Comparison of ENCODE assay signal across 10 cellular contexts in the genomic region with DNA sequence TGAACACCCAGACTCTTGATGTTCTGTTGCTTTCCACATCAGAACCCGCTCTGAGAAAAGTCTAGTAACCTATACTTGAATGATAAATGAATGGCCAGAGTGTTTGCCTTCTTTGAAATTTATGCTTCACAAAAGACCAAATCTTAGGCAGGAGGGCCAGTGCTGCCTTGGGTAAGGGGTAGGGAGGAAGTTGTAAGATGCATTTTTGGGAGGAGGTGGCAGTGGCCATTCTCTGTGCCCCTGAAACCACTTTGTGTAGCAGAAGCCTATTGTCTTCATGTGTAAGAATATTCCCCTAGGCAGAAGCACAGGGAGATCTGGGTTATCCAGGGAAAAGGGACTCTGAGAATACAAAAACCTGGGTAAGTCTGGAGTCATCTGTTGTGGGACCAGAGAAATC. TPM values are rescaled to one million over a fixed set of nuclear protein-coding genes. Genes with fewer than 3 reads are reported as not detected.
DNase-seq lines count a peak whose midpoint lies in the region; ATAC-seq, FAIRE-seq and TF ChIP-seq lines count a peak whose summit lies in the region.
"Not testable (repeated sequence)": the region's sequence is repeated elsewhere in the genome, so short reads cannot be mapped to it uniquely, and the experiment has no call there.
"Had no signal": no experiment of that assay in that cellular context is flagged by ENCODE, and none has a peak within 500 bp of the region (broad histone marks: within the 10 kb centered on the region; RNA-seq: fewer than 3 reads in every experiment).

No MANE protein-coding gene starts in this region.

- not testable (repeated sequence) for TF ChIP-seq EP300 in K562 (IDR thresholded peaks at IDR 0.05; ENCODE audit: low read length)

- not testable (repeated sequence) for FAIRE-seq in K562 (lab: Jason Lieb, UNC)

- not testable (repeated sequence) for H2AFZ ChIP-seq in K562 (ENCODE audit: low read depth, low read length)

- POLR2A ChIA-PET in K562 (lab: Yijun Ruan, JAX) = not testable (repeated sequence)

- DNase-seq in K562 (ENCODE audit: extremely low read depth in 1 of 4, low spot score in 3 of 4) = not testable (repeated sequence)

- not testable (repeated sequence) for H3K4me2 ChIP-seq in K562 (ENCODE audit: insufficient read depth, low read length)

- no CpG with 5 or more reads among the region's 1 CpG for WGBS in K562 (ENCODE audit: insufficient coverage, low coverage, missing lambda C conversion rate)

- intact Hi-C loops in K562 (cut with micrococcal nuclease) = not testable (repeated sequence)

- H3K27ac ChIP-seq in K562 (ENCODE audit: extremely low read depth, low read depth, low read length) = not testable (repeated sequence)

- CTCF ChIA-PET in K562 (lab: Yijun Ruan, JAX; ENCODE audit: low intra/inter-chr PET ratio) = not testable (repeated sequence)

- H3K4me3 ChIP-seq in K562 = not testable (repeated sequence)

- not testable (repeated sequence) for H3K36me3 ChIP-seq in K562 (ENCODE audit: control insufficient read depth, insufficient read depth, low read length)

- H4K20me1 ChIP-seq in K562 (replicated peaks; ENCODE audit: control insufficient read depth, insufficient read depth, low read length) = not testable (repeated sequence)

- not testable (repeated sequence) for H3K9me3 ChIP-seq in K562 (replicated peaks; ENCODE audit: control insufficient read depth, insufficient read depth, low read depth, low read length)

- TF ChIP-seq RAD21 in K562 (CRISPR knock-in tag; conservative IDR thresholded peaks at IDR 0.05 in 1 of 2, IDR thresholded peaks at IDR 0.05 in 1 of 2) = not testable (repeated sequence)

- not testable (repeated sequence) for H3K4me1 ChIP-seq in K562 (replicated peaks in 1 of 2; ENCODE audit: control insufficient read depth in 2 of 2, insufficient read depth in 2 of 2, low read length in 2 of 2)

- not testable (repeated sequence) for H3K9me1 ChIP-seq in K562 (ENCODE audit: control insufficient read depth, insufficient read depth, low read length)

- in situ Hi-C loops in K562 (cut with MboI) = not testable (repeated sequence)

- ATAC-seq in GM18498 (IDR thresholded peaks at IDR 0.05; ENCODE audit: unreplicated experiment) (peak; percentile 24), GM19023 (IDR thresholded peaks at IDR 0.05; ENCODE audit: unreplicated experiment) (peak; percentile 11), GM19463 (IDR thresholded peaks at IDR 0.05; ENCODE audit: unreplicated experiment) (peak; percentile 13), GM21619 (IDR thresholded peaks at IDR 0.05; ENCODE audit: unreplicated experiment) (peak; percentile 14), HG02623 (IDR thresholded peaks at IDR 0.05; ENCODE audit: unreplicated experiment) (peak; percentile 18), HG03135 (IDR thresholded peaks at IDR 0.05; ENCODE audit: unreplicated experiment) (peak; percentile 11), K562 (peak; percentile 3; the same call in 2 of the 3 replicates)

- TF ChIP-seq CTCF in K562 (IDR thresholded peaks at IDR 0.05 in 2 of 3, conservative IDR thresholded peaks at IDR 0.05 in 1 of 3; ENCODE audit: insufficient read depth in 2 of 3, low read depth in 1 of 3, low read length in 3 of 3) = not testable (repeated sequence)

- not testable (repeated sequence) for H3K27me3 ChIP-seq in K562 (ENCODE audit: control insufficient read depth in 2 of 2, insufficient read depth in 2 of 2, low read length in 2 of 2)

- not testable (repeated sequence) for H3K79me2 ChIP-seq in K562 (ENCODE audit: control insufficient read depth, insufficient read depth, low read length)

- TF ChIP-seq POLR2A in K562 (conservative IDR thresholded peaks at IDR 0.05) = not testable (repeated sequence)

- TSS peak; percentile 46 for BruUV-seq in K562 (replicated peaks; lab: Mats Ljungman, UMichigan)

- not testable (repeated sequence) for H3K9ac ChIP-seq in K562 (ENCODE audit: insufficient read depth in 1 of 2, low read depth in 2 of 2, low read length in 2 of 2)

RNA-seq across cellular contexts. Expression of gene FCGR2B, which starts 0.6 kb away (rescaled TPM):
- total RNA-seq in K562 (2011; cell fraction: chromatin; rRNA removed; ENCODE audit: low replicate concordance) = 6.8 and 7.4 TPM in 2 replicates
- total RNA-seq in K562 (2011; cell fraction: nucleolus; rRNA removed) = 5.1 and 7.0 TPM in 2 replicates
- 7.6 and 9.9 TPM in 2 replicates for total RNA-seq in K562 (2011; cell fraction: nucleoplasm; rRNA removed)
- total RNA-seq in K562 (2014; rRNA removed) (1.6 and 3.1 TPM in 2 replicates), K562 (2014; rRNA removed; fragmentation: Illumina TruSeq; extraction: Trizol) (3.1 and 3.3 TPM in 2 replicates), K562 (2015; rRNA removed; fragmentation: Illumina TruSeq; extraction: Trizol) (1.7 and 2.0 TPM in 2 replicates), K562 (2021) (2.4 and 3.1 TPM in 2 replicates)
- polyA plus RNA-seq in K562 (2011; rRNA removed) (4.0 and 14.5 TPM in 2 replicates), K562 (2014; fragmentation: Illumina TruSeq; extraction: Trizol) (3.9 and 4.1 TPM in 2 replicates), K562 (2014; fragmentation: Nextera tagmentation; extraction: Ambion mirVana) (1 to 10 TPM; 6.4 to 8.9 TPM), K562 (2014; rRNA removed) (3.3 and 4.1 TPM in 2 replicates)
- 4.3 and 14.1 TPM in 2 replicates for polyA plus RNA-seq in K562 (2011; cell fraction: cytosol; rRNA removed)
- 10.8 and 35.5 TPM in 2 replicates for polyA plus RNA-seq in K562 (2011; cell fraction: nucleus; rRNA removed)
- polyA plus RNA-seq in K562 (2012) = 14.5 and 18.1 TPM in 2 replicates
- 3.1 and 8.7 TPM in 2 replicates for polyA minus RNA-seq in K562 (2011; rRNA and poly(A)+ RNA removed)
- 0.86 and 1.5 TPM in 2 replicates for polyA minus RNA-seq in K562 (2011; cell fraction: cytosol; rRNA and poly(A)+ RNA removed)
- polyA minus RNA-seq in K562 (2011; cell fraction: nucleus; rRNA and poly(A)+ RNA removed) = 2.6 and 9.2 TPM in 2 replicates
- total RNA-seq: A673, H9 had no signal

RNA-seq across cellular contexts. Expression of gene FCGR3B, which starts 32.6 kb away (rescaled TPM):
- total RNA-seq in K562 (2011; cell fraction: chromatin; rRNA removed; ENCODE audit: low replicate concordance) = 1.4 and 2.2 TPM in 2 replicates
- 1.3 and 2.0 TPM in 2 replicates for total RNA-seq in K562 (2011; cell fraction: nucleolus; rRNA removed)
- 2.4 and 2.8 TPM in 2 replicates for total RNA-seq in K562 (2011; cell fraction: nucleoplasm; rRNA removed)
- total RNA-seq in K562 (2014; rRNA removed) = 0.08 and 0.18 TPM in 2 replicates
- 0.40 and 0.54 TPM in 2 replicates for total RNA-seq in K562 (2014; rRNA removed; fragmentation: Illumina TruSeq; extraction: Trizol)
- total RNA-seq in K562 (2015; rRNA removed; fragmentation: Illumina TruSeq; extraction: Trizol) = 0.19 and 0.36 TPM in 2 replicates
- 0.11 and 0.49 TPM in 2 replicates for total RNA-seq in K562 (2021)
- 0.87 and 1.1 TPM in 2 replicates for polyA plus RNA-seq in K562 (2011; rRNA removed)
- polyA plus RNA-seq in K562 (2011; cell fraction: cytosol; rRNA removed) = 0.18 and 0.25 TPM in 2 replicates
- 0.95 and 1.6 TPM in 2 replicates for polyA plus RNA-seq in K562 (2011; cell fraction: nucleus; rRNA removed)
- 0.55 and 1.00 TPM in 2 replicates for polyA plus RNA-seq in K562 (2012)
- polyA plus RNA-seq in K562 (2014; fragmentation: Illumina TruSeq; extraction: Trizol) = 0.27 and 0.35 TPM in 2 replicates
- under 1 TPM; 0.41 TPM for polyA plus RNA-seq in K562 (2014; fragmentation: Nextera tagmentation; extraction: Ambion mirVana)
- polyA plus RNA-seq in K562 (2014; rRNA removed) = 0.27 and 0.36 TPM in 2 replicates
- polyA minus RNA-seq in K562 (2011; rRNA and poly(A)+ RNA removed) = 1.1 and 1.4 TPM in 2 replicates
- polyA minus RNA-seq in K562 (2011; cell fraction: cytosol; rRNA and poly(A)+ RNA removed) = not detected in 2 replicates
- polyA minus RNA-seq in K562 (2011; cell fraction: nucleus; rRNA and poly(A)+ RNA removed) = 0.94 and 2.4 TPM in 2 replicates
- total RNA-seq: A673, H9 had no signal

RNA-seq across cellular contexts. Expression of gene FCRLA, which starts 43.5 kb away (rescaled TPM):
- total RNA-seq in K562 (2011; cell fraction: chromatin; rRNA removed; ENCODE audit: low replicate concordance) = 0.60 and 0.76 TPM in 2 replicates
- 0.53 and 1.2 TPM in 2 replicates for total RNA-seq in K562 (2011; cell fraction: nucleolus; rRNA removed)
- total RNA-seq in K562 (2011; cell fraction: nucleoplasm; rRNA removed) = 0.88 and 2.4 TPM in 2 replicates
- total RNA-seq in K562 (2014; rRNA removed) (0.09 and 1.0 TPM in 2 replicates), K562 (2014; rRNA removed; fragmentation: Illumina TruSeq; extraction: Trizol) (0.29 and 0.41 TPM in 2 replicates), K562 (2015; rRNA removed; fragmentation: Illumina TruSeq; extraction: Trizol) (0.36 and 0.45 TPM in 2 replicates), K562 (2021) (0.35 and 0.40 TPM in 2 replicates)
- polyA plus RNA-seq in K562 (2011; rRNA removed) (0.45 and 0.53 TPM in 2 replicates), K562 (2014; fragmentation: Illumina TruSeq; extraction: Trizol) (0.55 and 0.68 TPM in 2 replicates), K562 (2014; fragmentation: Nextera tagmentation; extraction: Ambion mirVana) (under 1 TPM; 0.44 to 0.84 TPM), K562 (2014; rRNA removed) (0.49 and 0.93 TPM in 2 replicates)
- polyA plus RNA-seq in K562 (2011; cell fraction: cytosol; rRNA removed) = 0.63 and 0.78 TPM in 2 replicates
- 0.41 and 0.48 TPM in 2 replicates for polyA plus RNA-seq in K562 (2011; cell fraction: nucleus; rRNA removed)
- polyA plus RNA-seq in K562 (2012) = 0.98 and 8.8 TPM in 2 replicates
- polyA minus RNA-seq in K562 (2011; rRNA and poly(A)+ RNA removed) = 0.18 TPM in 2 replicates
- polyA minus RNA-seq in K562 (2011; cell fraction: cytosol; rRNA and poly(A)+ RNA removed) = not detected in 2 replicates
- polyA minus RNA-seq in K562 (2011; cell fraction: nucleus; rRNA and poly(A)+ RNA removed) = 0.27 and 0.44 TPM in 2 replicates
- total RNA-seq: A673, H9, Right ventricle myocardium superior had no signal

RNA-seq across cellular contexts. Expression of gene FCRLB, which starts 57.8 kb away (rescaled TPM):
- 1.5 and 4.0 TPM in 2 replicates for total RNA-seq in K562 (2011; cell fraction: chromatin; rRNA removed; ENCODE audit: low replicate concordance)
- total RNA-seq in K562 (2011; cell fraction: nucleolus; rRNA removed) = 3.3 and 4.5 TPM in 2 replicates
- 2.9 and 5.1 TPM in 2 replicates for total RNA-seq in K562 (2011; cell fraction: nucleoplasm; rRNA removed)
- total RNA-seq in K562 (2014; rRNA removed) (2.8 and 5.1 TPM in 2 replicates), K562 (2014; rRNA removed; fragmentation: Illumina TruSeq; extraction: Trizol) (1.2 and 1.4 TPM in 2 replicates), K562 (2015; rRNA removed; fragmentation: Illumina TruSeq; extraction: Trizol) (2.3 and 2.5 TPM in 2 replicates), K562 (2021) (2.4 and 3.1 TPM in 2 replicates)
- polyA plus RNA-seq in K562 (2011; rRNA removed) (1.2 and 1.3 TPM in 2 replicates), K562 (2014; fragmentation: Illumina TruSeq; extraction: Trizol) (1.1 and 1.6 TPM in 2 replicates), K562 (2014; fragmentation: Nextera tagmentation; extraction: Ambion mirVana) (under 1 TPM; 0.20 to 0.25 TPM), K562 (2014; rRNA removed) (2.1 and 4.6 TPM in 2 replicates)
- 1.0 and 3.4 TPM in 2 replicates for polyA plus RNA-seq in K562 (2011; cell fraction: cytosol; rRNA removed)
- polyA plus RNA-seq in K562 (2011; cell fraction: nucleus; rRNA removed) = 3.2 and 8.8 TPM in 2 replicates
- 4.6 and 4.8 TPM in 2 replicates for polyA plus RNA-seq in K562 (2012)
- 0.51 and 0.91 TPM in 2 replicates for polyA minus RNA-seq in K562 (2011; rRNA and poly(A)+ RNA removed)
- 0.95 and 2.2 TPM in 2 replicates for polyA minus RNA-seq in K562 (2011; cell fraction: cytosol; rRNA and poly(A)+ RNA removed)
- 1.9 and 3.6 TPM in 2 replicates for polyA minus RNA-seq in K562 (2011; cell fraction: nucleus; rRNA and poly(A)+ RNA removed)
- total RNA-seq: H9 had no signal
